ENCODE assay signal across 1 cellular context in the genomic region with DNA sequence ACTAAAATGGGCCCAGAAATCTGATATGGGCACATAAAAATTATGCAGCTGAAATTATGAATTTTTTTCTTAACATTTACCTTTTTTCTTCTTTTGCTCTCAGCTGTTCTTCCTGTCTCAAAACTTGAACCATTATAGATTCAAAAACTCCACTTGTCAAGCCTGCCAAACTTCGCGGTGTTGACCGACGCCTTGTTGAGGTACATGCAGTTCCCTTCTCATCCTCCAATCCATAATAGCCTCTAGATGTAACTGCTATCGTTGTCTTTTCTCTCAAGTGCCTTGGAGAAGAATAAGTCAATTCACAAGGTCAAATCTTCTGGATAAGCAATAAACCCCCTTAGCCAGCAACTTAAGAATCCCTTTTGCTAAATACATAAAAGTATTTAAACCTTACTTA.
TF ChIP-seq lines count a peak whose summit lies in the region.

No MANE protein-coding gene starts in this region.

TF ChIP-seq in A549, 52 proteins besides CTCF, POLR2A, EP300 and RAD21 (continued from another document):
- TF ChIP-seq, protein P1, sequence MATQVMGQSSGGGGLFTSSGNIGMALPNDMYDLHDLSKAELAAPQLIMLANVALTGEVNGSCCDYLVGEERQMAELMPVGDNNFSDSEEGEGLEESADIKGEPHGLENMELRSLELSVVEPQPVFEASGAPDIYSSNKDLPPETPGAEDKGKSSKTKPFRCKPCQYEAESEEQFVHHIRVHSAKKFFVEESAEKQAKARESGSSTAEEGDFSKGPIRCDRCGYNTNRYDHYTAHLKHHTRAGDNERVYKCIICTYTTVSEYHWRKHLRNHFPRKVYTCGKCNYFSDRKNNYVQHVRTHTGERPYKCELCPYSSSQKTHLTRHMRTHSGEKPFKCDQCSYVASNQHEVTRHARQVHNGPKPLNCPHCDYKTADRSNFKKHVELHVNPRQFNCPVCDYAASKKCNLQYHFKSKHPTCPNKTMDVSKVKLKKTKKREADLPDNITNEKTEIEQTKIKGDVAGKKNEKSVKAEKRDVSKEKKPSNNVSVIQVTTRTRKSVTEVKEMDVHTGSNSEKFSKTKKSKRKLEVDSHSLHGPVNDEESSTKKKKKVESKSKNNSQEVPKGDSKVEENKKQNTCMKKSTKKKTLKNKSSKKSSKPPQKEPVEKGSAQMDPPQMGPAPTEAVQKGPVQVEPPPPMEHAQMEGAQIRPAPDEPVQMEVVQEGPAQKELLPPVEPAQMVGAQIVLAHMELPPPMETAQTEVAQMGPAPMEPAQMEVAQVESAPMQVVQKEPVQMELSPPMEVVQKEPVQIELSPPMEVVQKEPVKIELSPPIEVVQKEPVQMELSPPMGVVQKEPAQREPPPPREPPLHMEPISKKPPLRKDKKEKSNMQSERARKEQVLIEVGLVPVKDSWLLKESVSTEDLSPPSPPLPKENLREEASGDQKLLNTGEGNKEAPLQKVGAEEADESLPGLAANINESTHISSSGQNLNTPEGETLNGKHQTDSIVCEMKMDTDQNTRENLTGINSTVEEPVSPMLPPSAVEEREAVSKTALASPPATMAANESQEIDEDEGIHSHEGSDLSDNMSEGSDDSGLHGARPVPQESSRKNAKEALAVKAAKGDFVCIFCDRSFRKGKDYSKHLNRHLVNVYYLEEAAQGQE (IDR thresholded peaks at IDR 0.05) = no peak
- TF ChIP-seq EHMT2 (IDR thresholded peaks at IDR 0.05; ENCODE audit: low read depth) (no peak), GATA3 (IDR thresholded peaks at IDR 0.05; ENCODE audit: borderline replicate concordance) (no peak), CHD2 (IDR thresholded peaks at IDR 0.05; ENCODE audit: low read length, partially characterized antibody) (no peak), HEYL (CRISPR knock-in tag; IDR thresholded peaks at IDR 0.05) (no peak), TFCP2L1 (CRISPR knock-in tag; IDR thresholded peaks at IDR 0.05) (no peak), MYC (IDR thresholded peaks at IDR 0.05; ENCODE audit: borderline replicate concordance, low read length) (no peak), CBX8 (IDR thresholded peaks at IDR 0.05) (no peak), NPAS2 (CRISPR knock-in tag; IDR thresholded peaks at IDR 0.05; ENCODE audit: borderline replicate concordance) (no peak), HDAC2 (IDR thresholded peaks at IDR 0.05) (no peak), RCOR1 (IDR thresholded peaks at IDR 0.05; ENCODE audit: low read depth, low read length) (no peak), KDM1A (IDR thresholded peaks at IDR 0.05; ENCODE audit: low read depth) (no peak), CEBPB (IDR thresholded peaks at IDR 0.05) (no peak), RFX5 (IDR thresholded peaks at IDR 0.05) (no peak), SREBF2 (IDR thresholded peaks at IDR 0.05) (no peak), MAZ (IDR thresholded peaks at IDR 0.05; ENCODE audit: borderline replicate concordance, low read depth, low read length) (no peak)
- TF ChIP-seq, protein P2, sequence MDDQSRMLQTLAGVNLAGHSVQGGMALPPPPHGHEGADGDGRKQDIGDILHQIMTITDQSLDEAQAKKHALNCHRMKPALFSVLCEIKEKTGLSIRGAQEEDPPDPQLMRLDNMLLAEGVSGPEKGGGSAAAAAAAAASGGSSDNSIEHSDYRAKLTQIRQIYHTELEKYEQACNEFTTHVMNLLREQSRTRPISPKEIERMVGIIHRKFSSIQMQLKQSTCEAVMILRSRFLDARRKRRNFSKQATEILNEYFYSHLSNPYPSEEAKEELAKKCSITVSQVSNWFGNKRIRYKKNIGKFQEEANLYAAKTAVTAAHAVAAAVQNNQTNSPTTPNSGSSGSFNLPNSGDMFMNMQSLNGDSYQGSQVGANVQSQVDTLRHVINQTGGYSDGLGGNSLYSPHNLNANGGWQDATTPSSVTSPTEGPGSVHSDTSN (IDR thresholded peaks at IDR 0.05) = no peak
- TF ChIP-seq, protein P3, sequence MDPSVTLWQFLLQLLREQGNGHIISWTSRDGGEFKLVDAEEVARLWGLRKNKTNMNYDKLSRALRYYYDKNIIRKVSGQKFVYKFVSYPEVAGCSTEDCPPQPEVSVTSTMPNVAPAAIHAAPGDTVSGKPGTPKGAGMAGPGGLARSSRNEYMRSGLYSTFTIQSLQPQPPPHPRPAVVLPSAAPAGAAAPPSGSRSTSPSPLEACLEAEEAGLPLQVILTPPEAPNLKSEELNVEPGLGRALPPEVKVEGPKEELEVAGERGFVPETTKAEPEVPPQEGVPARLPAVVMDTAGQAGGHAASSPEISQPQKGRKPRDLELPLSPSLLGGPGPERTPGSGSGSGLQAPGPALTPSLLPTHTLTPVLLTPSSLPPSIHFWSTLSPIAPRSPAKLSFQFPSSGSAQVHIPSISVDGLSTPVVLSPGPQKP (IDR thresholded peaks at IDR 0.05; ENCODE audit: low read depth, low read length) = no peak
